In genomic region chr19:658059-658839, GRCh38 we compare ENCODE assay signal across 19 cellular contexts. TPM values are rescaled to one million over a fixed set of nuclear protein-coding genes. Genes with fewer than 3 reads are reported as not detected.
DNase-seq lines count a peak whose midpoint lies in the region; ATAC-seq and TF ChIP-seq lines count a peak whose summit lies in the region.
"Had no signal": no experiment of that assay in that cellular context is flagged by ENCODE, and none has a peak within 500 bp of the region (broad histone marks: within the 10 kb centered on the region; RNA-seq: fewer than 3 reads in every experiment).

No MANE protein-coding gene starts in this region.

- H3K27me3 Mint-ChIP-seq in effector memory CD8-positive, alpha-beta T cell = no peaks in the 10 kb centered on the region
- H3K27me3 Mint-ChIP-seq in natural killer cell treated with Interleukin-12 subunit alpha and Interleukin-12 subunit beta and Interleukin-15 and Interleukin-18, amount 100 ng/mL, for 72 hours = no peaks in the 10 kb centered on the region

- in situ Hi-C loops in GM23248 (cut with MboI) = no loop called here

- no peak overlapping the region for H3K4me3 ChIP-seq in BLaER1 treated with 17β-estradiol and CSF1 and Interleukin-3, amounts not matched to agents 10 nM and 100 nM
- H3K4me3 ChIP-seq in GM23248 = peak overlapping the region; percentile 66
- H3K4me3 ChIP-seq in left lung = no peak overlapping the region

- H3K27ac Mint-ChIP-seq in effector memory CD8-positive, alpha-beta T cell = peak overlapping the region; percentile 99 to 100
- H3K27ac Mint-ChIP-seq in natural killer cell treated with Interleukin-12 subunit alpha and Interleukin-12 subunit beta and Interleukin-15 and Interleukin-18, amount 100 ng/mL, for 72 hours = peak overlapping the region; percentile 94 to 95

- DNase-seq in GM23248 (peak; percentile 52), HEK293T (ENCODE audit: extremely low spot score) (no peak), left lung (no peak)
- DNase-seq in effector memory CD8-positive, alpha-beta T cell = no peak
- DNase-seq in natural killer cell treated with Interleukin-12 subunit alpha and Interleukin-12 subunit beta and Interleukin-15 and Interleukin-18, amount 100 ng/mL, for 72 hours (ENCODE audit: low spot score) = no peak
- DNase-seq in stimulated activated naive CD4-positive, alpha-beta T cell treated with Interleukin-2 at 50 U/mL for 16 hours (lab: John Stamatoyannopoulos, UW) = no peak
- DNase-seq: activated CD8-positive, alpha-beta memory T cell treated with anti-CD3 and anti-CD28 coated beads, Interleukin-2, amount 50 U/mL, for 48 hours; NCI-H1417; NCI-H446; OCI-M1; stimulated activated CD4-positive, alpha-beta T cell treated with anti-CD3 and anti-CD28 coated beads, Interleukin-2, amount 100 ng/mL, for 24 hours; WERI-Rb-1 had no signal

- H3K9me3 ChIP-seq in BLaER1 treated with 17β-estradiol and CSF1 and Interleukin-3, amounts not matched to agents 10 nM and 100 nM (replicated peaks in 1 of 11) = no peaks in the 10 kb centered on the region
- H3K9me3 ChIP-seq in GM23248 (ENCODE audit: low read depth) (no peaks in the 10 kb centered on the region), left lung (no peaks in the 10 kb centered on the region)

- no peaks in the 10 kb centered on the region for H3K27me3 ChIP-seq in BLaER1 treated with 17β-estradiol and CSF1 and Interleukin-3, amounts not matched to agents 10 nM and 100 nM
- H3K27me3 ChIP-seq in GM23248 (replicated peaks; ENCODE audit: insufficient read depth) (no peaks in the 10 kb centered on the region), left lung (no peaks in the 10 kb centered on the region)

- H3K4me1 ChIP-seq in BLaER1 treated with 17β-estradiol and CSF1 and Interleukin-3, amounts not matched to agents 10 nM and 100 nM = peaks cover 23 to 55% (median 48%) of the 10 kb centered on the region in 10 experiments
- peaks cover 25% of the 10 kb centered on the region for H3K4me1 ChIP-seq in GM23248 (ENCODE audit: insufficient read depth)
- H3K4me1 ChIP-seq in left lung = peaks cover 21 to 50% of the 10 kb centered on the region in 2 donors

- 60 to 61% methylated on average over 26 to 32 of the region's 33 CpGs for WGBS in GM23248 (ENCODE audit: low coverage in 1 of 2, low lambda C conversion rate in 2 of 2, missing lambda C conversion rate in 2 of 2), 2 experiments

- peak overlapping the region; percentile 94 to 98 for H3K4me3 Mint-ChIP-seq in effector memory CD8-positive, alpha-beta T cell
- H3K4me3 Mint-ChIP-seq in natural killer cell treated with Interleukin-12 subunit alpha and Interleukin-12 subunit beta and Interleukin-15 and Interleukin-18, amount 100 ng/mL, for 72 hours = peak overlapping the region; percentile 86

- ATAC-seq in effector memory CD8-positive, alpha-beta T cell (replicated peaks) = no peak
- ATAC-seq in natural killer cell treated with Interleukin-12 subunit alpha and Interleukin-12 subunit beta and Interleukin-15 and Interleukin-18, amount 100 ng/mL, for 72 hours = no peak
- no peak for ATAC-seq in left lung
- no peak for ATAC-seq in HG03565 (IDR thresholded peaks at IDR 0.05; ENCODE audit: unreplicated experiment)
- ATAC-seq: SK-N-SH treated with all-trans-retinoic acid at 6 μM for 48 hours had no signal

- H3K9me2 ChIP-seq in GM23248 (ENCODE audit: insufficient read depth) = no peaks in the 10 kb centered on the region

- peaks cover 52 to 66% of the 10 kb centered on the region in 2 donors for H3K4me1 Mint-ChIP-seq in effector memory CD8-positive, alpha-beta T cell (ENCODE audit: low read depth in 2 of 2)
- H3K4me1 Mint-ChIP-seq in natural killer cell treated with Interleukin-12 subunit alpha and Interleukin-12 subunit beta and Interleukin-15 and Interleukin-18, amount 100 ng/mL, for 72 hours (ENCODE audit: low read depth in 2 of 2) = peaks cover 49 to 52% of the 10 kb centered on the region in 2 donors

- peak overlapping the region in 4 of 11 experiments; percentile 10 to 100 (median 98); a peak in 6 of 22 replicates for H3K4me2 ChIP-seq in BLaER1 treated with 17β-estradiol and CSF1 and Interleukin-3, amounts not matched to agents 10 nM and 100 nM
- H3K4me2 ChIP-seq in GM23248 (ENCODE audit: unreplicated experiment) = peak overlapping the region; percentile 58

- no peaks in the 10 kb centered on the region for H3K9me3 Mint-ChIP-seq in effector memory CD8-positive, alpha-beta T cell
- no peaks in the 10 kb centered on the region for H3K9me3 Mint-ChIP-seq in natural killer cell treated with Interleukin-12 subunit alpha and Interleukin-12 subunit beta and Interleukin-15 and Interleukin-18, amount 100 ng/mL, for 72 hours

- peaks cover 95% of the 10 kb centered on the region for H3K79me2 ChIP-seq in GM23248 (ENCODE audit: insufficient read depth)

- H3K36me3 Mint-ChIP-seq in effector memory CD8-positive, alpha-beta T cell (ENCODE audit: insufficient read depth) = peaks cover 81% of the 10 kb centered on the region
- no peaks in the 10 kb centered on the region for H3K36me3 Mint-ChIP-seq in natural killer cell treated with Interleukin-12 subunit alpha and Interleukin-12 subunit beta and Interleukin-15 and Interleukin-18, amount 100 ng/mL, for 72 hours

- peak overlapping the region in 1 of 11 experiments; percentile 98; a peak in 2 of 22 replicates for H3K27ac ChIP-seq in BLaER1 treated with 17β-estradiol and CSF1 and Interleukin-3, amounts not matched to agents 10 nM and 100 nM
- H3K27ac ChIP-seq in GM23248 (peak overlapping the region; percentile 91), left lung (no peak overlapping the region)
- H3K27ac ChIP-seq: C4-2B, WERI-Rb-1 had no signal

- H4K20me1 ChIP-seq in BLaER1 treated with 17β-estradiol and CSF1 and Interleukin-3, amounts not matched to agents 10 nM and 100 nM = peaks cover 89 to 97% (median 96%) of the 10 kb centered on the region in 11 experiments
- H4K20me1 ChIP-seq in GM23248 (ENCODE audit: insufficient read depth) = no peaks in the 10 kb centered on the region

- H3K36me3 ChIP-seq in BLaER1 treated with 17β-estradiol and CSF1 and Interleukin-3, amounts not matched to agents 10 nM and 100 nM = peaks cover 37 to 79% (median 59%) of the 10 kb centered on the region in 11 experiments
- H3K36me3 ChIP-seq in GM23248 (ENCODE audit: low read depth) = no peaks in the 10 kb centered on the region
- H3K36me3 ChIP-seq in left lung = peaks cover 0 to 46% of the 10 kb centered on the region in 2 donors

- intact Hi-C loops in left lung (cut with DNase I) = no loop called here

- no peak for TF ChIP-seq CTCF in left lung (IDR thresholded peaks at IDR 0.05)

- peaks cover 10% of the 10 kb centered on the region; the same call in 1 of the 2 replicates for H3F3A ChIP-seq in GM23248 (ENCODE audit: insufficient read depth)

- H2AFZ ChIP-seq in GM23248 = no peak overlapping the region

- CTCF ChIA-PET in HEK293T (lab: Yijun Ruan, JAX) = no interaction called here

- H3K9ac ChIP-seq in BLaER1 treated with 17β-estradiol and CSF1 and Interleukin-3, amounts not matched to agents 10 nM and 100 nM = peak overlapping the region; percentile 11 to 99 (median 94); a peak in 17 of 22 replicates
- peak overlapping the region; percentile 96 for H3K9ac ChIP-seq in GM23248

- POLR2A ChIA-PET in HEK293T (lab: Yijun Ruan, JAX) = no interaction called here

TF ChIP-seq in HEK293T, 16 proteins besides CTCF, POLR2A, EP300 and RAD21 (continues in another document):
- TF ChIP-seq CTBP1 (IDR thresholded peaks at IDR 0.05; ENCODE audit: borderline replicate concordance) (no peak), ARNT (IDR thresholded peaks at IDR 0.05) (no peak), FOXM1 (IDR thresholded peaks at IDR 0.05; ENCODE audit: borderline replicate concordance) (no peak), FOXA1 (IDR thresholded peaks at IDR 0.05) (no peak), SP1 (IDR thresholded peaks at IDR 0.05) (no peak), TARDBP (IDR thresholded peaks at IDR 0.05) (no peak), SUZ12 (IDR thresholded peaks at IDR 0.05) (no peak), BHLHE40 (IDR thresholded peaks at IDR 0.05; ENCODE audit: borderline replicate concordance) (no peak), ELF4 (IDR thresholded peaks at IDR 0.05) (no peak), L3MBTL2 (conservative IDR thresholded peaks at IDR 0.05) (no peak), ZNF384 (IDR thresholded peaks at IDR 0.05) (no peak), NFRKB (IDR thresholded peaks at IDR 0.05) (no peak), HDGF (IDR thresholded peaks at IDR 0.05; ENCODE audit: borderline replicate concordance) (no peak), FOXK2 (IDR thresholded peaks at IDR 0.05) (no peak), LEF1 (IDR thresholded peaks at IDR 0.05; ENCODE audit: borderline replicate concordance) (no peak)

RNA-seq across cellular contexts. Expression of gene RNF126, which starts 4.8 kb away (rescaled TPM):
- total RNA-seq in GM23248 (2014; rRNA removed; shearing (Covaris generic)) = 71.3 and 72.4 TPM in 2 replicates
- 52.7 and 58.5 TPM in 2 replicates for polyA plus RNA-seq in GM23248 (2016; fragmentation: Nextera tagmentation; extraction: Ambion mirVana)
- total RNA-seq in natural killer cell treated with Interleukin-12 subunit alpha and Interleukin-12 subunit beta and Interleukin-15 and Interleukin-18, amount 100 ng/mL, for 72 hours = 100 to 1,000 TPM in 1 of 2 donors, 10 to 100 TPM in 1; 77.7 to 138 TPM
- 10 to 100 TPM; 24.3 to 34.0 TPM for total RNA-seq in left lung

RNA-seq across cellular contexts. Expression of gene FSTL3, which starts 17.9 kb away (rescaled TPM):
- total RNA-seq in GM23248 (2014; rRNA removed; shearing (Covaris generic)) = 97.3 and 100 TPM in 2 replicates
- 39.2 and 41.4 TPM in 2 replicates for polyA plus RNA-seq in GM23248 (2016; fragmentation: Nextera tagmentation; extraction: Ambion mirVana)
- total RNA-seq in natural killer cell treated with Interleukin-12 subunit alpha and Interleukin-12 subunit beta and Interleukin-15 and Interleukin-18, amount 100 ng/mL, for 72 hours = 1 to 10 TPM; 1.7 to 3.6 TPM
- total RNA-seq in left lung = 100 to 1,000 TPM in 1 of 2 donors, 10 to 100 TPM in 1; 94.8 to 145 TPM

RNA-seq across cellular contexts. Expression of gene FGF22, which starts 18.6 kb away (rescaled TPM):
- total RNA-seq in GM23248 (2014; rRNA removed; shearing (Covaris generic)) = 0.13 and 1.2 TPM in 2 replicates
- polyA plus RNA-seq in GM23248 (2016; fragmentation: Nextera tagmentation; extraction: Ambion mirVana) = not detected in 2 replicates
- total RNA-seq in natural killer cell treated with Interleukin-12 subunit alpha and Interleukin-12 subunit beta and Interleukin-15 and Interleukin-18, amount 100 ng/mL, for 72 hours = not detected
- under 1 TPM; 0.21 to 0.29 TPM for total RNA-seq in left lung
- total RNA-seq: dermis microvascular lymphatic vessel endothelial cell, fibroblast of villous mesenchyme had no signal

RNA-seq across cellular contexts. Expression of gene POLRMT, which starts 24.9 kb away (rescaled TPM):
- 36.2 and 48.8 TPM in 2 replicates for total RNA-seq in GM23248 (2014; rRNA removed; shearing (Covaris generic))
- polyA plus RNA-seq in GM23248 (2016; fragmentation: Nextera tagmentation; extraction: Ambion mirVana) = 21.8 and 23.6 TPM in 2 replicates
- 100 to 1,000 TPM in 1 of 2 donors, 10 to 100 TPM in 1; 55.0 to 104 TPM for total RNA-seq in natural killer cell treated with Interleukin-12 subunit alpha and Interleukin-12 subunit beta and Interleukin-15 and Interleukin-18, amount 100 ng/mL, for 72 hours
- total RNA-seq in left lung = 10 to 100 TPM; 28.5 to 36.9 TPM

RNA-seq across cellular contexts. Expression of gene PRSS57, which starts 37.0 kb away (rescaled TPM):
- total RNA-seq in GM23248 (2014; rRNA removed; shearing (Covaris generic)) = not detected in 2 replicates
- not detected in 2 replicates for polyA plus RNA-seq in GM23248 (2016; fragmentation: Nextera tagmentation; extraction: Ambion mirVana)
- 1 to 10 TPM in 1 of 2 donors, not detected in 1; 1.4 TPM for total RNA-seq in natural killer cell treated with Interleukin-12 subunit alpha and Interleukin-12 subunit beta and Interleukin-15 and Interleukin-18, amount 100 ng/mL, for 72 hours
- total RNA-seq in left lung = not detected
- total RNA-seq: dermis microvascular lymphatic vessel endothelial cell, fibroblast of villous mesenchyme, mucosa of gallbladder had no signal

Comparison
In these comparisons a context has a peak if more than half of its experiments do, and no peak if none do; other contexts are left out.
1. RNA of gene FSTL3, which starts 17.9 kb away (total RNA-seq): 94.8 to 145 TPM in left lung and 97.3 to 100 TPM in GM23248; 1.7 to 3.6 TPM in natural killer cell treated with Interleukin-12 subunit alpha and Interleukin-12 subunit beta and Interleukin-15 and Interleukin-18, amount 100 ng/mL, for 72 hours; every median in the first group is over 10 times any median in the second.